In the genomic region with DNA sequence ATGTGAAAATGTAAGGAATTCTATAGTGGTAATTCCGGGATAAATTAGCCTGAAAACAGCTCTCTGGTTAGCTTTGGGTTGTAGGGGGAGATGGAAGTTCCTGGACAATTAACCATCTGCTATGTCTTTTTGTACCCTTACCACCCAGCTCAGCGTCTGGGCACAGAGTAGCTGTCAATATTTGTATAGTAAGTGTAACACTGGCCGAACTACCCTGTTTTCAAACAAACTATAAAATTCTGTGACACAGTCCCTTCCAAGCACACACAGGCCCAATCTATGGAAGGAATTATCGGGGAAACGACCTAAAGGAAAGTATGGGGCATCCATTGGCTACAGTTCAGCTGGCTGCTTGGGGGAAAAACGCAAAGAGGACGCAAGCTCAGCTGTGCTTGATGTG, we compare ENCODE assay signal across 1 cellular context.
TF ChIP-seq lines count a peak whose summit lies in the region.

No MANE protein-coding gene starts in this region.

TF ChIP-seq in WTC11, 78 proteins besides CTCF, POLR2A, EP300 and RAD21 (continued from another document):
- TF ChIP-seq, protein P1, sequence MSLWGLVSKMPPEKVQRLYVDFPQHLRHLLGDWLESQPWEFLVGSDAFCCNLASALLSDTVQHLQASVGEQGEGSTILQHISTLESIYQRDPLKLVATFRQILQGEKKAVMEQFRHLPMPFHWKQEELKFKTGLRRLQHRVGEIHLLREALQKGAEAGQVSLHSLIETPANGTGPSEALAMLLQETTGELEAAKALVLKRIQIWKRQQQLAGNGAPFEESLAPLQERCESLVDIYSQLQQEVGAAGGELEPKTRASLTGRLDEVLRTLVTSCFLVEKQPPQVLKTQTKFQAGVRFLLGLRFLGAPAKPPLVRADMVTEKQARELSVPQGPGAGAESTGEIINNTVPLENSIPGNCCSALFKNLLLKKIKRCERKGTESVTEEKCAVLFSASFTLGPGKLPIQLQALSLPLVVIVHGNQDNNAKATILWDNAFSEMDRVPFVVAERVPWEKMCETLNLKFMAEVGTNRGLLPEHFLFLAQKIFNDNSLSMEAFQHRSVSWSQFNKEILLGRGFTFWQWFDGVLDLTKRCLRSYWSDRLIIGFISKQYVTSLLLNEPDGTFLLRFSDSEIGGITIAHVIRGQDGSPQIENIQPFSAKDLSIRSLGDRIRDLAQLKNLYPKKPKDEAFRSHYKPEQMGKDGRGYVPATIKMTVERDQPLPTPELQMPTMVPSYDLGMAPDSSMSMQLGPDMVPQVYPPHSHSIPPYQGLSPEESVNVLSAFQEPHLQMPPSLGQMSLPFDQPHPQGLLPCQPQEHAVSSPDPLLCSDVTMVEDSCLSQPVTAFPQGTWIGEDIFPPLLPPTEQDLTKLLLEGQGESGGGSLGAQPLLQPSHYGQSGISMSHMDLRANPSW (CRISPR knock-in tag; conservative IDR thresholded peaks at IDR 0.05; ENCODE audit: low read depth) = no peak
- no peak for TF ChIP-seq ELF4 (CRISPR knock-in tag; IDR thresholded peaks at IDR 0.05; ENCODE audit: low read depth)
- TF ChIP-seq, protein P2, sequence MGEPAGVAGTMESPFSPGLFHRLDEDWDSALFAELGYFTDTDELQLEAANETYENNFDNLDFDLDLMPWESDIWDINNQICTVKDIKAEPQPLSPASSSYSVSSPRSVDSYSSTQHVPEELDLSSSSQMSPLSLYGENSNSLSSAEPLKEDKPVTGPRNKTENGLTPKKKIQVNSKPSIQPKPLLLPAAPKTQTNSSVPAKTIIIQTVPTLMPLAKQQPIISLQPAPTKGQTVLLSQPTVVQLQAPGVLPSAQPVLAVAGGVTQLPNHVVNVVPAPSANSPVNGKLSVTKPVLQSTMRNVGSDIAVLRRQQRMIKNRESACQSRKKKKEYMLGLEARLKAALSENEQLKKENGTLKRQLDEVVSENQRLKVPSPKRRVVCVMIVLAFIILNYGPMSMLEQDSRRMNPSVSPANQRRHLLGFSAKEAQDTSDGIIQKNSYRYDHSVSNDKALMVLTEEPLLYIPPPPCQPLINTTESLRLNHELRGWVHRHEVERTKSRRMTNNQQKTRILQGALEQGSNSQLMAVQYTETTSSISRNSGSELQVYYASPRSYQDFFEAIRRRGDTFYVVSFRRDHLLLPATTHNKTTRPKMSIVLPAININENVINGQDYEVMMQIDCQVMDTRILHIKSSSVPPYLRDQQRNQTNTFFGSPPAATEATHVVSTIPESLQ (CRISPR knock-in tag; IDR thresholded peaks at IDR 0.05) = no peak
- TF ChIP-seq, protein P3, sequence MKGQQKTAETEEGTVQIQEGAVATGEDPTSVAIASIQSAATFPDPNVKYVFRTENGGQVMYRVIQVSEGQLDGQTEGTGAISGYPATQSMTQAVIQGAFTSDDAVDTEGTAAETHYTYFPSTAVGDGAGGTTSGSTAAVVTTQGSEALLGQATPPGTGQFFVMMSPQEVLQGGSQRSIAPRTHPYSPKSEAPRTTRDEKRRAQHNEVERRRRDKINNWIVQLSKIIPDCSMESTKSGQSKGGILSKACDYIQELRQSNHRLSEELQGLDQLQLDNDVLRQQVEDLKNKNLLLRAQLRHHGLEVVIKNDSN (CRISPR knock-in tag; IDR thresholded peaks at IDR 0.05) = no peak
TF ChIP-seq in WTC11: peak in this region for 0.
